Comparison of ENCODE assay signal across 9 cellular contexts in the genomic region with DNA sequence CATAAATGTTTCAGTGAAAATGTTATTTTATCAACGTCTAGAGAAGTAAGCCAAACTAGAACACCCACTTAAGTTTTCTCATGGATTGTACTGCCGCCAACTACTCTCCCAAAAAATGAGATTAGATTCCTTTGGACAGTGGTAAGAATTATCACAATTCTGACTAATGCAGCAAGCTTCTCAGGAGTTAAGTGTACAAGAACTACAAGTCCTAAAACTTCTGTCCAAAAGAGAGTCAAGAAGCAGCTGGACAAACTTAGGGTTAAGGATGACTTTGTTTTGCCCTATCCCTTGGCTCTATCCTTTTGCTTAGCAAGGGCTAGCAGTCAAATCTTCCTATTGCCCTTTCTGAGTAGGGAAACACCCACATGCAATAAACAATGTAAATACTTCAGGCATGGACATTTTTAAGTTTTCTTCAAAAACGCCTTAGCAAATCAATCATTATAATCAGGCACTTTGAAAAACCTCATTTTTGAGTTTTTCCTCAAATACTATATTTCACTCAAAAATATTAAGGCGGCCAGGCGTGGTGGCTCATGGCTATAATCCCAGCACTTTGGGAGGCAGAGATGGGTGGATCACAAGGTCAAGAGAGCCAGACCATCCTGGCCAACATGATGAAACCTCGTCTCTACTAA. TPM values are rescaled to one million over a fixed set of nuclear protein-coding genes. Genes with fewer than 3 reads are reported as not detected.
DNase-seq lines count a peak whose midpoint lies in the region; TF ChIP-seq lines count a peak whose summit lies in the region.
"Had no signal": no experiment of that assay in that cellular context is flagged by ENCODE, and none has a peak within 500 bp of the region (broad histone marks: within the 10 kb centered on the region; RNA-seq: fewer than 3 reads in every experiment).

No MANE protein-coding gene starts in this region.

- H3K9me3 ChIP-seq in tibial artery: no peaks in the 10 kb centered on the region

- H3K4me2 ChIP-seq in mesendoderm (ENCODE audit: low read length): no peak overlapping the region

- H3K27ac Mint-ChIP-seq in HFFc6: peak overlapping the region; percentile 82
- H3K27ac Mint-ChIP-seq: T-helper 1 cell treated with Interleukin-12 subunit alpha and Interleukin-12 subunit beta and Interleukin-4 antibody, amounts not matched to agents 30 μg/mL and 1 μg/mL, for 36 hours had no signal

- no peak overlapping the region for H2BK120ac ChIP-seq in mesendoderm (ENCODE audit: low read depth, low read length)

- H3K9ac ChIP-seq in mesendoderm (ENCODE audit: low read length): no peak overlapping the region

- peaks cover 56% of the 10 kb centered on the region for H3K4me1 Mint-ChIP-seq in HFFc6 (ENCODE audit: low read depth)

- H2AK5ac ChIP-seq in mesendoderm (ENCODE audit: low read length): no peak overlapping the region

- H3K36me3 Mint-ChIP-seq in HFFc6 (ENCODE audit: low read depth): 0 out of 2 replicates have a peak, but pooled peaks cover 13% of the 10 kb centered on the region

- H3K18ac ChIP-seq in mesendoderm (ENCODE audit: low read length): no peak overlapping the region

- TF ChIP-seq CTCF in HFFc6 (IDR thresholded peaks at IDR 0.05) (no peak), brain microvascular endothelial cell (IDR thresholded peaks at IDR 0.05; ENCODE audit: low read depth, low read length, missing control alignments) (no peak), tibial artery (IDR thresholded peaks at IDR 0.05) (no peak)

- in situ Hi-C loops in brain microvascular endothelial cell (cut with HindIII; ENCODE audit: low pct_ligation_motif_present, low sequenced_read_pairs): no loop called here

- intact Hi-C loops in tibial artery (cut with DNase I; ENCODE audit: low total_unique reads): no loop called here

- H3K27me3 Mint-ChIP-seq in HFFc6 (ENCODE audit: insufficient read depth): no peaks in the 10 kb centered on the region

- H3K27me3 ChIP-seq in brain microvascular endothelial cell (replicated peaks) (no peaks in the 10 kb centered on the region), tibial artery (no peaks in the 10 kb centered on the region), mesendoderm (ENCODE audit: insufficient read depth, low read length, poor library complexity) (no peaks in the 10 kb centered on the region)

- no peak overlapping the region for H3K23ac ChIP-seq in mesendoderm (ENCODE audit: low read length)

- H3K4ac ChIP-seq in mesendoderm (ENCODE audit: low read depth, low read length): no peak overlapping the region

- no peak overlapping the region for H4K8ac ChIP-seq in mesendoderm (ENCODE audit: low read depth, low read length)

- H3K36me3 ChIP-seq in brain microvascular endothelial cell (replicated peaks): no peaks in the 10 kb centered on the region
- H3K36me3 ChIP-seq in tibial artery: no peaks in the 10 kb centered on the region
- H3K36me3 ChIP-seq in mesendoderm (ENCODE audit: control insufficient read depth, insufficient read depth, low read length): no peaks in the 10 kb centered on the region

- peak overlapping the region; percentile 71 for H3K4me3 Mint-ChIP-seq in HFFc6
- H3K4me3 Mint-ChIP-seq: neural crest cell; T-helper 1 cell treated with Interleukin-12 subunit alpha and Interleukin-12 subunit beta and Interleukin-4 antibody, amounts not matched to agents 30 μg/mL and 1 μg/mL, for 36 hours had no signal

- H3K56ac ChIP-seq in mesendoderm (ENCODE audit: low read length): no peak overlapping the region

- H3K79me1 ChIP-seq in mesendoderm (ENCODE audit: low read length): peaks cover 5% of the 10 kb centered on the region

- H2BK5ac ChIP-seq in mesendoderm (ENCODE audit: low read length): no peak overlapping the region

- no peak overlapping the region for H2BK15ac ChIP-seq in mesendoderm (replicated peaks; ENCODE audit: low read depth)

- H4K5ac ChIP-seq in mesendoderm (ENCODE audit: low read length): no peak overlapping the region

- peaks cover 4% of the 10 kb centered on the region; the same call in 1 of the 2 replicates for H3K9me3 Mint-ChIP-seq in HFFc6
- H3K9me3 Mint-ChIP-seq: neural crest cell had no signal

- peaks cover 0 to 82% (median 41%) of the 10 kb centered on the region in 4 donors for H3K4me1 ChIP-seq in tibial artery
- no peaks in the 10 kb centered on the region for H3K4me1 ChIP-seq in mesendoderm (ENCODE audit: control insufficient read depth, low read depth, low read length)

- peak; percentile 59 for DNase-seq in HFFc6
- DNase-seq in brain microvascular endothelial cell: peak; percentile 52
- peak; percentile 67 for DNase-seq in iris pigment epithelial cell (ENCODE audit: low read depth)
- no peak for DNase-seq in tibial artery
- DNase-seq in retina: no peak
- DNase-seq in putamen (ENCODE audit: low spot score): no peak
- no peak for DNase-seq in mesendoderm

- H3K27ac ChIP-seq in brain microvascular endothelial cell (peak overlapping the region; percentile 46), tibial artery (peak overlapping the region; percentile 50 to 58), mesendoderm (ENCODE audit: low read depth, low read length) (no peak overlapping the region)

- peaks cover 43% of the 10 kb centered on the region for H3K79me2 ChIP-seq in mesendoderm (ENCODE audit: control insufficient read depth, insufficient read depth, low read length)

- H3K4me3 ChIP-seq in brain microvascular endothelial cell (ENCODE audit: low read depth, low read length) (no peak overlapping the region), tibial artery (no peak overlapping the region), mesendoderm (ENCODE audit: low read length) (no peak overlapping the region)

- no CpG with 5 or more reads among the region's 6 CpGs for WGBS in mesendoderm (ENCODE audit: extremely low coverage, insufficient coverage, low lambda C conversion rate)

RNA-seq across cellular contexts. Expression of gene RAF1, which starts 19.5 kb away (rescaled TPM):
- total RNA-seq in HFFc6 (2021; fragmentation: NEBNext Ultra II Directional; extraction: Animal tissue kit (Norgen Biotek cat#: 25700)): 10 to 100 TPM; 78.9 to 97.5 (median 86.8) TPM
- polyA plus RNA-seq in mesendoderm (2013, experiment 1 of 2): 75.7 TPM
- polyA plus RNA-seq in mesendoderm (2013, experiment 2 of 2): 74.9 TPM

Comparison
In these comparisons a context has a peak if more than half of its experiments do, and no peak if none do; other contexts are left out.
1. DNase-seq: peak in HFFc6 (single experiment), brain microvascular endothelial cell (single experiment) and iris pigment epithelial cell (single experiment); none in tibial artery (0 of 2), retina (single experiment), putamen (single experiment) and mesendoderm (single experiment).